In genomic region chr5:142213077-142213476, GRCh38 we compare ENCODE assay signal across 8 cellular contexts.
"Had no signal": no experiment of that assay in that cellular context is flagged by ENCODE, and none has a peak within 500 bp of the region (broad histone marks: within the 10 kb centered on the region; RNA-seq: fewer than 3 reads in every experiment).

No MANE protein-coding gene starts in this region.

- H3K9me3 ChIP-seq: HAP-1 had no signal

- H3K36me3 ChIP-seq: HAP-1 had no signal

- DNase-seq: H7, HFFc6, IMR-90, KG1 had no signal

- H3K9me3 Mint-ChIP-seq: GM23338, HFFc6 had no signal

- H3K4me3 Mint-ChIP-seq: GM23338, HFFc6 had no signal

- ATAC-seq: GM23338, HCT116, K562 had no signal

- H3K4me3 ChIP-seq: GM23338, HAP-1, K562 had no signal

- H3K27ac Mint-ChIP-seq: GM23338, HFFc6 had no signal
